Comparison of ENCODE assay signal across 23 cellular contexts in genomic region chr2:143581134-143581533, GRCh38.
DNase-seq lines count a peak whose midpoint lies in the region; ATAC-seq and TF ChIP-seq lines count a peak whose summit lies in the region.
"Had no signal": no experiment of that assay in that cellular context is flagged by ENCODE, and none has a peak within 500 bp of the region (broad histone marks: within the 10 kb centered on the region; RNA-seq: fewer than 3 reads in every experiment).

No MANE protein-coding gene starts in this region.

- H3K9me3 ChIP-seq in left lung: peaks cover 0 to 5% of the 10 kb centered on the region in 2 donors
- H3K9me3 ChIP-seq in suprapubic skin: no peaks in the 10 kb centered on the region

- peaks cover 3 to 11% of the 10 kb centered on the region in 2 donors for H3K4me1 ChIP-seq in left lung
- H3K4me1 ChIP-seq in suprapubic skin: peaks cover 2% of the 10 kb centered on the region

- DNase-seq in NCI-H1694 treated with DMSO at 0.1 percent for 48 hours (lab: John Stamatoyannopoulos, UW) (peak; percentile 7), NCI-H1694 (lab: John Stamatoyannopoulos, UW) (no peak), left lung (no peak), suprapubic skin (ENCODE audit: low spot score in 2 of 2) (no peak)
- DNase-seq in stimulated activated naive CD4-positive, alpha-beta T cell treated with Interleukin-2 at 50 U/mL for 16 hours (lab: John Stamatoyannopoulos, UW): peak; percentile 0
- no peak for DNase-seq in stimulated activated naive CD4-positive, alpha-beta T cell (lab: John Stamatoyannopoulos, UW)
- no peak for DNase-seq in activated effector memory CD4-positive, alpha-beta T cell treated with anti-CD3 and anti-CD28 coated beads, Interleukin-2, amount 50 U/mL, for 16 hours
- DNase-seq: activated CD4-positive, alpha-beta T cell treated with anti-CD3 and anti-CD28 coated beads for 1 hour; activated CD8-positive, alpha-beta memory T cell treated with anti-CD3 and anti-CD28 coated beads, Interleukin-2, amount 50 U/mL, for 4 hours; CD8-positive, alpha-beta memory T cell; heart left ventricle; left colon; naive thymus-derived CD8-positive, alpha-beta T cell; NCI-H187 treated with DMSO at 0.1 percent for 48 hours; NCI-H345; NCI-H774; OCI-M1; SHP77; stimulated activated naive B cell treated with anti-CD40 and anti-IgM and Interleukin-4, amounts not matched to agents 10 μg/mL and 1 μg/mL and 100 μg/mL, for 72 hours; SW 1271 had no signal

- 64% methylated on average over 2 of the region's 2 CpGs for WGBS in suprapubic skin

- H3K27me3 ChIP-seq in left lung: no peaks in the 10 kb centered on the region
- no peaks in the 10 kb centered on the region for H3K27me3 ChIP-seq in suprapubic skin
- H3K27me3 ChIP-seq: heart left ventricle had no signal

- TF ChIP-seq EP300 in suprapubic skin (IDR thresholded peaks at IDR 0.05): no peak

- TF ChIP-seq POLR2A in suprapubic skin (IDR thresholded peaks at IDR 0.05): no peak

- H3K36me3 ChIP-seq in left lung (no peaks in the 10 kb centered on the region), suprapubic skin (no peaks in the 10 kb centered on the region)
- H3K36me3 ChIP-seq: heart left ventricle had no signal

- TF ChIP-seq CTCF in left lung (IDR thresholded peaks at IDR 0.05): no peak
- TF ChIP-seq CTCF in suprapubic skin (IDR thresholded peaks at IDR 0.05): no peak

- H3K27ac ChIP-seq in left lung (no peak overlapping the region), suprapubic skin (peak overlapping the region; percentile 20)
- H3K27ac ChIP-seq: 22Rv1, KMS-11 had no signal

- no peak overlapping the region for H3K4me3 ChIP-seq in left lung
- no peak overlapping the region for H3K4me3 ChIP-seq in suprapubic skin
- H3K4me3 ChIP-seq: heart left ventricle had no signal

- ATAC-seq in left lung: peak; percentile 23
- ATAC-seq in GM21367 (IDR thresholded peaks at IDR 0.05; ENCODE audit: unreplicated experiment): no peak
- ATAC-seq: heart left ventricle; left colon; naive thymus-derived CD8-positive, alpha-beta T cell had no signal

- intact Hi-C loops in left lung (cut with DNase I): no loop called here

Comparison
In these comparisons a context has a peak if more than half of its experiments do, and no peak if none do; other contexts are left out.
1. DNase-seq: peak in NCI-H1694 treated with DMSO at 0.1 percent for 48 hours (single experiment) and stimulated activated naive CD4-positive, alpha-beta T cell treated with Interleukin-2 at 50 U/mL for 16 hours (single experiment); none in NCI-H1694 (single experiment), stimulated activated naive CD4-positive, alpha-beta T cell (0 of 6), left lung (0 of 2), suprapubic skin (0 of 2) and activated effector memory CD4-positive, alpha-beta T cell treated with anti-CD3 and anti-CD28 coated beads, Interleukin-2, amount 50 U/mL, for 16 hours (single experiment).